28 cellular contexts compared by ENCODE assay signal in genomic region chr6:84791927-84792326, GRCh38. TPM values are rescaled to one million over a fixed set of nuclear protein-coding genes. Genes with fewer than 3 reads are reported as not detected.
"Had no signal": no experiment of that assay in that cellular context is flagged by ENCODE, and none has a peak within 500 bp of the region (broad histone marks: within the 10 kb centered on the region; RNA-seq: fewer than 3 reads in every experiment).

No MANE protein-coding gene starts in this region.

- H3K27me3 ChIP-seq: left lung, right lobe of liver, tibial nerve, uterus had no signal

- H3K27ac ChIP-seq: left lung, lower lobe of right lung, parathyroid adenoma, psoas muscle, right lobe of liver, tibial nerve, uterus had no signal

- H3K27me3 Mint-ChIP-seq: naive thymus-derived CD4-positive, alpha-beta T cell; natural killer cell treated with Interleukin-12 subunit alpha and Interleukin-12 subunit beta and Interleukin-15 and Interleukin-18, amount 100 ng/mL, for 72 hours; stimulated activated memory B cell treated with anti-CD40 and anti-IgM and Interleukin-4, amounts not matched to agents 10 μg/mL and 1 μg/mL and 100 μg/mL, for 72 hours; stimulated activated naive CD8-positive, alpha-beta T cell treated with anti-CD3 and anti-CD28 coated beads, Interleukin-15, amount 100 ng/mL, for 72 hours had no signal

- H3K36me3 ChIP-seq: left lung, lower lobe of right lung, right lobe of liver, tibial nerve, uterus had no signal

- H3K9ac ChIP-seq: parathyroid adenoma had no signal

- H3K9me3 ChIP-seq: lower lobe of right lung, mucosa of descending colon, psoas muscle, right lobe of liver, uterus had no signal

- H3K4me3 Mint-ChIP-seq: immature natural killer cell; naive thymus-derived CD4-positive, alpha-beta T cell; natural killer cell treated with Interleukin-12 subunit alpha and Interleukin-12 subunit beta and Interleukin-15 and Interleukin-18, amount 100 ng/mL, for 72 hours; stimulated activated memory B cell treated with anti-CD40 and anti-IgM and Interleukin-4, amounts not matched to agents 10 μg/mL and 1 μg/mL and 100 μg/mL, for 72 hours; stimulated activated naive CD8-positive, alpha-beta T cell treated with anti-CD3 and anti-CD28 coated beads, Interleukin-15, amount 100 ng/mL, for 72 hours; type B pancreatic cell had no signal

- H3K4me1 ChIP-seq: left lung, lower lobe of right lung, parathyroid adenoma, psoas muscle, right lobe of liver, tibial nerve, uterus had no signal

- H3K36me3 Mint-ChIP-seq: natural killer cell treated with Interleukin-12 subunit alpha and Interleukin-12 subunit beta and Interleukin-15 and Interleukin-18, amount 100 ng/mL, for 72 hours; stimulated activated memory B cell treated with anti-CD40 and anti-IgM and Interleukin-4, amounts not matched to agents 10 μg/mL and 1 μg/mL and 100 μg/mL, for 72 hours; type B pancreatic cell had no signal

- DNase-seq: hypothalamus; immature natural killer cell; kidney; left colon; left lung; lower lobe of right lung; midbrain; mucosa of descending colon; naive thymus-derived CD4-positive, alpha-beta T cell; nucleus accumbens; psoas muscle; right lobe of liver; stimulated activated CD4-positive, alpha-beta T cell treated with anti-CD3 and anti-CD28 coated beads, Interleukin-1b, Interleukin-23, amount 100 ng/mL, for 48 hours; stimulated activated CD4-positive, alpha-beta T cell treated with anti-CD3 and anti-CD28 coated beads, Interleukin-2, amount 100 ng/mL, for 48 hours; stimulated activated CD4-positive, alpha-beta T cell treated with anti-CD3 and anti-CD28 coated beads, Interleukin-4, amount 100 ng/mL, for 4 hours; stimulated activated CD8-positive, alpha-beta memory T cell treated with anti-CD3 and anti-CD28 coated beads, Interleukin-4, amount 100 ng/mL, for 48 hours; stimulated activated naive CD4-positive, alpha-beta T cell treated with Interleukin-2 at 50 U/mL for 16 hours; stimulated activated naive CD8-positive, alpha-beta T cell treated with anti-CD3 and anti-CD28 coated beads, Interleukin-15, amount 100 ng/mL, for 72 hours; substantia nigra; uterus had no signal

- H3K79me2 ChIP-seq: parathyroid adenoma had no signal

- H3K4me3 ChIP-seq: left lung, lower lobe of right lung, mucosa of descending colon, psoas muscle, right lobe of liver, smooth muscle cell, tibial nerve, uterus had no signal

- H2AFZ ChIP-seq: parathyroid adenoma had no signal

- H3K4me2 ChIP-seq: smooth muscle cell had no signal

- H3K9me3 Mint-ChIP-seq: type B pancreatic cell had no signal

- H3K27ac Mint-ChIP-seq: immature natural killer cell; naive thymus-derived CD4-positive, alpha-beta T cell; natural killer cell treated with Interleukin-12 subunit alpha and Interleukin-12 subunit beta and Interleukin-15 and Interleukin-18, amount 100 ng/mL, for 72 hours; stimulated activated memory B cell treated with anti-CD40 and anti-IgM and Interleukin-4, amounts not matched to agents 10 μg/mL and 1 μg/mL and 100 μg/mL, for 72 hours; stimulated activated naive CD8-positive, alpha-beta T cell treated with anti-CD3 and anti-CD28 coated beads, Interleukin-15, amount 100 ng/mL, for 72 hours; type B pancreatic cell had no signal

- FAIRE-seq: islet of Langerhans, kidney had no signal

- H3K4me1 Mint-ChIP-seq: immature natural killer cell; naive thymus-derived CD4-positive, alpha-beta T cell; stimulated activated memory B cell treated with anti-CD40 and anti-IgM and Interleukin-4, amounts not matched to agents 10 μg/mL and 1 μg/mL and 100 μg/mL, for 72 hours; stimulated activated naive CD8-positive, alpha-beta T cell treated with anti-CD3 and anti-CD28 coated beads, Interleukin-15, amount 100 ng/mL, for 72 hours had no signal

- ATAC-seq: left colon; left lung; lower lobe of right lung; mucosa of descending colon; naive thymus-derived CD4-positive, alpha-beta T cell; natural killer cell treated with Interleukin-12 subunit alpha and Interleukin-12 subunit beta and Interleukin-15 and Interleukin-18, amount 100 ng/mL, for 72 hours; psoas muscle; right lobe of liver; stimulated activated memory B cell treated with anti-CD40 and anti-IgM and Interleukin-4, amounts not matched to agents 10 μg/mL and 1 μg/mL and 100 μg/mL, for 72 hours; stimulated activated naive CD8-positive, alpha-beta T cell treated with anti-CD3 and anti-CD28 coated beads, Interleukin-15, amount 100 ng/mL, for 72 hours had no signal

RNA-seq across cellular contexts. Expression of gene TBX18, which starts 27.5 kb away (rescaled TPM):
- total RNA-seq: naive thymus-derived CD4-positive, alpha-beta T cell; natural killer cell treated with Interleukin-12 subunit alpha and Interleukin-12 subunit beta and Interleukin-15 and Interleukin-18, amount 100 ng/mL, for 72 hours had no signal
- polyA plus RNA-seq: immature natural killer cell; naive thymus-derived CD4-positive, alpha-beta T cell; neural cell had no signal
